In the genomic region with DNA sequence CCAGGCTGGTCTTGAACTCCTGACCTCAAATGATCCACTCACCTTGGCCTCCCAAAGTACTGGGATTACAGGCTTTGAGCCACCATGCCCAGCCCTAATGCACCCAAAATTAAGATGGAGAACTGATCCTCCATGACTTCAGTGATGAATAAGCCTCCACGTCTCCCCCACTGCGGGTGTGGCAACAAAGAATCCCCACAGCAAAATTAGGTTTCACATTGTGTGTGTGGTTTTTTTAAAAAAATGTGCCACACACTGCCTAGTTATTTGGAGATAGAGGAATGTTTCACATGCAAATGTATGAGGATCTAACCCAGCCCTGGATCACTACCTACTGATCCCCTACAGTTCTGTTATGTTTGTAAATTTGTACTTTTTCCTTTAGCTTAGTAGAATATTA, we compare ENCODE assay signal across 24 cellular contexts. TPM values are rescaled to one million over a fixed set of nuclear protein-coding genes. Genes with fewer than 3 reads are reported as not detected.
A peak's percentile ranks its signal among the peaks of the same experiment; 100 is the strongest.
DNase-seq lines count a peak whose midpoint lies in the region; ATAC-seq, FAIRE-seq and TF ChIP-seq lines count a peak whose summit lies in the region.
"Had no signal": no experiment of that assay in that cellular context is flagged by ENCODE, and none has a peak within 500 bp of the region (broad histone marks: within the 10 kb centered on the region; RNA-seq: fewer than 3 reads in every experiment).

No MANE protein-coding gene starts in this region.

- 89% methylated on average over 2 of the region's 2 CpGs for WGBS in mesenchymal stem cell

- no peak overlapping the region for H3K23ac ChIP-seq in mesenchymal stem cell (ENCODE audit: low read length in 2 of 2)

- FAIRE-seq in GM19239 (lab: Jason Lieb, UNC), result no peak
- FAIRE-seq: GM18507, small intestine had no signal

- H3K27me3 ChIP-seq in mesenchymal stem cell (ENCODE audit: control insufficient read depth in 1 of 2, insufficient read depth in 1 of 2, low read length in 2 of 2) (no peaks in the 10 kb centered on the region), MG63 (no peaks in the 10 kb centered on the region)
- H3K27me3 ChIP-seq: gastroesophageal sphincter, Peyer's patch, upper lobe of right lung had no signal

- H3K14ac ChIP-seq in mesenchymal stem cell (ENCODE audit: low read length in 2 of 2), result no peak overlapping the region

- no peaks in the 10 kb centered on the region for H3K79me1 ChIP-seq in mesenchymal stem cell (replicated peaks; ENCODE audit: low read length, poor library complexity, severe bottlenecking)

- H2AK5ac ChIP-seq in mesenchymal stem cell (ENCODE audit: low read length, severe bottlenecking), result no peak overlapping the region

- H3K4me3 ChIP-seq in AG10803 (ENCODE audit: low read length) (no peak overlapping the region), mesenchymal stem cell (ENCODE audit: insufficient read depth in 1 of 2, low read depth in 1 of 2, low read length in 2 of 2) (no peak overlapping the region), MG63 (no peak overlapping the region)
- H3K4me3 ChIP-seq: coronary artery, gastroesophageal sphincter, Peyer's patch, psoas muscle, upper lobe of right lung had no signal

- no peaks in the 10 kb centered on the region for H3K9me3 ChIP-seq in mesenchymal stem cell (ENCODE audit: control insufficient read depth, low read length)
- no peaks in the 10 kb centered on the region for H3K9me3 ChIP-seq in MG63
- H3K9me3 ChIP-seq: gastroesophageal sphincter, Peyer's patch, psoas muscle, upper lobe of right lung had no signal

- H2BK120ac ChIP-seq in mesenchymal stem cell (ENCODE audit: low read depth, low read length), result no peak overlapping the region

- no peak overlapping the region for H3K4ac ChIP-seq in mesenchymal stem cell (ENCODE audit: low read depth in 1 of 2, low read length in 2 of 2)

- no peak overlapping the region for H2BK5ac ChIP-seq in mesenchymal stem cell (ENCODE audit: low read depth, low read length, poor library complexity, severe bottlenecking)

- peak overlapping the region; percentile 14 for H3K9ac ChIP-seq in mesenchymal stem cell (ENCODE audit: low read length)

- peaks cover 5% of the 10 kb centered on the region for H3K4me1 ChIP-seq in mesenchymal stem cell (ENCODE audit: control insufficient read depth, insufficient read depth, low read depth, low read length)
- H3K4me1 ChIP-seq: Peyer's patch had no signal

- H2BK12ac ChIP-seq in mesenchymal stem cell (ENCODE audit: low read length in 2 of 2), result no peak overlapping the region

- no peak overlapping the region for H2BK15ac ChIP-seq in mesenchymal stem cell (ENCODE audit: low read depth, poor library complexity, severe bottlenecking)

- no peak overlapping the region for H4K91ac ChIP-seq in mesenchymal stem cell (ENCODE audit: low read length)

- H3K27ac ChIP-seq in VCaP (peak overlapping the region; percentile 72; the same call in 1 of the 2 replicates), mesenchymal stem cell (ENCODE audit: low read length, poor library complexity, severe bottlenecking) (no peak overlapping the region)
- H3K27ac ChIP-seq: Peyer's patch, psoas muscle, upper lobe of right lung had no signal

- no peak overlapping the region for H2AFZ ChIP-seq in mesenchymal stem cell (ENCODE audit: low read depth, low read length)

- no peak overlapping the region for H3K4me2 ChIP-seq in mesenchymal stem cell (ENCODE audit: low read length, poor library complexity, severe bottlenecking)

- DNase-seq in AG10803 (ENCODE audit: low read depth) (peak; percentile 76), mesenchymal stem cell (no peak), GM19239 (ENCODE audit: insufficient read length, low spot score) (no peak), MG63 (no peak)
- no peak for DNase-seq in stimulated activated naive CD8-positive, alpha-beta T cell treated with anti-CD3 and anti-CD28 coated beads, Interleukin-15, Interleukin-2, amounts not matched to agents 100 U/mL and 50 U/mL, for 24 hours
- DNase-seq: activated T-cell treated with anti-CD3 and anti-CD28 coated beads, Interleukin-2, amount 50 U/mL, for 72 hours; CD4-positive, alpha-beta memory T cell; DMS53; Karpas-422; NCI-H1417; NCI-H774; Peyer's patch; small intestine; stimulated activated CD4-positive, alpha-beta T cell treated with anti-CD3 and anti-CD28 coated beads, Interleukin-4, amount 100 ng/mL, for 1 hour; T-helper 9 cell; upper lobe of right lung had no signal

- H3K18ac ChIP-seq in mesenchymal stem cell (ENCODE audit: low read depth in 1 of 2, low read length in 2 of 2), result no peak overlapping the region

- no peak overlapping the region for H4K8ac ChIP-seq in mesenchymal stem cell (ENCODE audit: low read length)

- TF ChIP-seq CTCF in AG10803 (conservative IDR thresholded peaks at IDR 0.05; ENCODE audit: low read length) (no peak), VCaP (conservative IDR thresholded peaks at IDR 0.05) (no peak)

- H3K36me3 ChIP-seq in mesenchymal stem cell (ENCODE audit: control insufficient read depth in 1 of 2, insufficient read depth in 2 of 2, low read depth in 1 of 2, low read length in 2 of 2) (peaks cover 0 to 27% of the 10 kb centered on the region in 2 experiments), MG63 (no peaks in the 10 kb centered on the region)
- H3K36me3 ChIP-seq: upper lobe of right lung had no signal

- peak; percentile 42 for ATAC-seq in GM21717 (IDR thresholded peaks at IDR 0.05; ENCODE audit: unreplicated experiment)
- ATAC-seq in HG02840 (IDR thresholded peaks at IDR 0.05; ENCODE audit: low FRiP score, unreplicated experiment), result no peak
- ATAC-seq in stimulated activated naive CD8-positive, alpha-beta T cell treated with anti-CD3 and anti-CD28 coated beads, Interleukin-15, Interleukin-2, amounts not matched to agents 100 U/mL and 50 U/mL, for 24 hours, result no peak
- ATAC-seq: activated T-cell treated with anti-CD3 and anti-CD28 coated beads, Interleukin-2, amount 50 U/mL, for 72 hours; gastroesophageal sphincter; SK-N-SH treated with all-trans-retinoic acid at 6 μM for 48 hours; upper lobe of right lung had no signal

RNA-seq across cellular contexts. Expression of a gene that starts 17.3 kb away (rescaled TPM):
- polyA plus RNA-seq in mesenchymal stem cell (2013, experiment 1 of 2), result 7.0 TPM
- 9.6 TPM for polyA plus RNA-seq in mesenchymal stem cell (2013, experiment 2 of 2)
- 13.4 and 40.4 TPM in 2 replicates for total RNA-seq in MG63 (2014; rRNA removed; shearing (Covaris generic); ENCODE audit: low replicate concordance)

RNA-seq across cellular contexts. Expression of a gene that starts 51.5 kb away (rescaled TPM):
- polyA plus RNA-seq in mesenchymal stem cell (2013, experiment 1 of 2), result 39.0 TPM
- polyA plus RNA-seq in mesenchymal stem cell (2013, experiment 2 of 2), result 37.8 TPM
- 33.6 and 59.9 TPM in 2 replicates for total RNA-seq in MG63 (2014; rRNA removed; shearing (Covaris generic); ENCODE audit: low replicate concordance)
- total RNA-seq: CD4-positive, alpha-beta memory T cell had no signal
- polyA plus RNA-seq: CD4-positive, alpha-beta memory T cell had no signal
